Comparison of ENCODE assay signal across 2 cellular contexts in genomic region chr2:200320344-200320743, GRCh38.
TF ChIP-seq lines count a peak whose summit lies in the region.

No MANE protein-coding gene starts in this region.

TF ChIP-seq in H1, 55 proteins besides CTCF, POLR2A, EP300 and RAD21:
- TF ChIP-seq TCF12 (IDR thresholded peaks at IDR 0.05; ENCODE audit: low read depth, low read length) (no peak), BACH1 (IDR thresholded peaks at IDR 0.05; ENCODE audit: low read length) (no peak), CHD1 (IDR thresholded peaks at IDR 0.05; ENCODE audit: low read depth, low read length) (no peak), POLR2AphosphoS5 (IDR thresholded peaks at IDR 0.05; ENCODE audit: low read depth, low read length) (no peak), POU5F1 (IDR thresholded peaks at IDR 0.05; ENCODE audit: low read depth, low read length) (no peak), RXRA (IDR thresholded peaks at IDR 0.05; ENCODE audit: insufficient read depth, low read depth, low read length) (no peak)
TF ChIP-seq in H1: peak in this region for 0.

TF ChIP-seq in HEK293T, 16 proteins besides CTCF, POLR2A, EP300 and RAD21:
- TF ChIP-seq FOXA1 (IDR thresholded peaks at IDR 0.05), result no peak
- no peak for TF ChIP-seq SP1 (IDR thresholded peaks at IDR 0.05)
- no peak for TF ChIP-seq HDGF (IDR thresholded peaks at IDR 0.05; ENCODE audit: borderline replicate concordance)
- TF ChIP-seq FOXK2 (IDR thresholded peaks at IDR 0.05), result no peak
- no peak for TF ChIP-seq BHLHE40 (IDR thresholded peaks at IDR 0.05; ENCODE audit: borderline replicate concordance)
- no peak for TF ChIP-seq PKNOX1 (IDR thresholded peaks at IDR 0.05)
- TF ChIP-seq TARDBP (IDR thresholded peaks at IDR 0.05), result no peak
- no peak for TF ChIP-seq CTBP1 (IDR thresholded peaks at IDR 0.05; ENCODE audit: borderline replicate concordance)
- no peak for TF ChIP-seq LEF1 (IDR thresholded peaks at IDR 0.05; ENCODE audit: borderline replicate concordance)
- no peak for TF ChIP-seq ZNF384 (IDR thresholded peaks at IDR 0.05)
- no peak for TF ChIP-seq ARNT (IDR thresholded peaks at IDR 0.05)
- no peak for TF ChIP-seq NFRKB (IDR thresholded peaks at IDR 0.05)
- no peak for TF ChIP-seq SUZ12 (IDR thresholded peaks at IDR 0.05)
- no peak for TF ChIP-seq FOXM1 (IDR thresholded peaks at IDR 0.05; ENCODE audit: borderline replicate concordance)
- TF ChIP-seq ELF4 (IDR thresholded peaks at IDR 0.05), result no peak
- TF ChIP-seq L3MBTL2 (conservative IDR thresholded peaks at IDR 0.05), result no peak
TF ChIP-seq in HEK293T: peak in this region for 0.
